Comparison of ENCODE assay signal across 13 cellular contexts in genomic region chr10:95288273-95288672, GRCh38. TPM values are rescaled to one million over a fixed set of nuclear protein-coding genes. Genes with fewer than 3 reads are reported as not detected.
DNase-seq lines count a peak whose midpoint lies in the region; ATAC-seq and TF ChIP-seq lines count a peak whose summit lies in the region.
"Had no signal": no experiment of that assay in that cellular context is flagged by ENCODE, and none has a peak within 500 bp of the region (broad histone marks: within the 10 kb centered on the region; RNA-seq: fewer than 3 reads in every experiment).

No MANE protein-coding gene starts in this region.

- H4K20me1 ChIP-seq in DOHH2 (ENCODE audit: control insufficient read depth, insufficient read depth, low read depth, low read length) (peaks cover 6% of the 10 kb centered on the region; the same call in 1 of the 2 replicates), OCI-LY1 (ENCODE audit: insufficient read depth, low read length) (no peaks in the 10 kb centered on the region)

- peak overlapping the region; percentile 59 for H3K4me3 Mint-ChIP-seq in progenitor cell of endocrine pancreas (ENCODE audit: low read depth)

- intact Hi-C loops in heart right ventricle (cut with DNase I) = loop anchor here in 3 of 10 donors (5.0 kb wide), 3 partner anchors 36 to 49 kb away; no protein-coding TSS in a partner anchor

- no peaks in the 10 kb centered on the region for H3K9me2 ChIP-seq in DOHH2 (replicated peaks; ENCODE audit: control insufficient read depth, low read length)
- no peaks in the 10 kb centered on the region for H3K9me2 ChIP-seq in OCI-LY1 (ENCODE audit: low read depth, low read length)

- H3K27ac ChIP-seq in DOHH2 (ENCODE audit: low read depth, low read length) (no peak overlapping the region), OCI-LY1 (ENCODE audit: low read depth, low read length, poor library complexity, severe bottlenecking) (no peak overlapping the region), heart right ventricle (peak overlapping the region; percentile 59 to 98 (median 96))
- H3K27ac ChIP-seq: C4-2B had no signal

- no peak overlapping the region for H2AFZ ChIP-seq in OCI-LY1 (ENCODE audit: low read length)

- H3K79me2 ChIP-seq in DOHH2 (ENCODE audit: control insufficient read depth, low read length) (peaks cover 70% of the 10 kb centered on the region), OCI-LY1 (ENCODE audit: insufficient read depth, low read length) (no peaks in the 10 kb centered on the region; the same call in 1 of the 2 replicates)

- H3K27me3 Mint-ChIP-seq in progenitor cell of endocrine pancreas = peaks cover 14% of the 10 kb centered on the region

- H3K27me3 ChIP-seq in DOHH2 (ENCODE audit: control insufficient read depth, low read length) (no peaks in the 10 kb centered on the region), OCI-LY1 (ENCODE audit: insufficient read depth, low read length) (no peaks in the 10 kb centered on the region), heart right ventricle (peaks cover 0 to 24% (median 0%) of the 10 kb centered on the region in 7 donors)

- H3K4me2 ChIP-seq in DOHH2 (ENCODE audit: low read length) (peak overlapping the region; percentile 96), OCI-LY1 (ENCODE audit: low read length) (peak overlapping the region; percentile 34; the same call in 1 of the 2 replicates)

- H3K36me3 ChIP-seq in DOHH2 (ENCODE audit: control insufficient read depth, low read length) (peaks cover 12% of the 10 kb centered on the region), OCI-LY1 (ENCODE audit: insufficient read depth, low read length) (no peaks in the 10 kb centered on the region), heart right ventricle (peaks cover 0 to 6% (median 0%) of the 10 kb centered on the region in 9 donors)

- H3K4me3 ChIP-seq in DOHH2 (ENCODE audit: low read length) = no peak overlapping the region
- H3K4me3 ChIP-seq in OCI-LY1 (ENCODE audit: low read depth, low read length, poor library complexity, severe bottlenecking) = no peak overlapping the region
- H3K4me3 ChIP-seq in heart right ventricle = peak overlapping the region in 9 of 10 donors; percentile 0 to 98 (median 96)

- WGBS in heart right ventricle, 2 donors = 46 to 55% methylated on average over 1 of the region's 1 CpG

- no peak for TF ChIP-seq CTCF in DOHH2 (IDR thresholded peaks at IDR 0.05; ENCODE audit: low read depth, low read length, poor library complexity, severe bottlenecking)
- no peak for TF ChIP-seq CTCF in OCI-LY1 (IDR thresholded peaks at IDR 0.05; ENCODE audit: low read length)
- TF ChIP-seq CTCF in heart right ventricle (IDR thresholded peaks at IDR 0.05) = no peak
- no peak for TF ChIP-seq CTCF in progenitor cell of endocrine pancreas (IDR thresholded peaks at IDR 0.05; ENCODE audit: unreplicated experiment)

- no peaks in the 10 kb centered on the region for H3K9me3 Mint-ChIP-seq in progenitor cell of endocrine pancreas (ENCODE audit: low read depth)
- H3K9me3 Mint-ChIP-seq: activated T-helper 2 cell treated with anti-CD3 and anti-CD28 coated beads, Interferon-gamma antibody, Interleukin-2, Interleukin-4, amounts not matched to agents 10 μg/mL and 5 μg/mL and 100 μg/mL, durations not matched to agents 14 hours and 24 hours and 36 hours; central memory CD8-positive, alpha-beta T cell had no signal

- H3K4me1 Mint-ChIP-seq in progenitor cell of endocrine pancreas (ENCODE audit: low read depth) = peaks cover 26% of the 10 kb centered on the region

- H3K36me3 Mint-ChIP-seq in progenitor cell of endocrine pancreas (ENCODE audit: insufficient read depth) = no peaks in the 10 kb centered on the region

- peak in 4 of 8 donors; percentile 7 to 32 (median 11) for ATAC-seq in heart right ventricle
- ATAC-seq in GM19324 (IDR thresholded peaks at IDR 0.05; ENCODE audit: low FRiP score, unreplicated experiment) = no peak

- H3K4me1 ChIP-seq in DOHH2 (ENCODE audit: control insufficient read depth, low read length) = peaks cover 58% of the 10 kb centered on the region
- peaks cover 42% of the 10 kb centered on the region for H3K4me1 ChIP-seq in OCI-LY1 (ENCODE audit: insufficient read depth, low read length, severe bottlenecking)
- peaks cover 10 to 74% (median 60%) of the 10 kb centered on the region in 9 donors for H3K4me1 ChIP-seq in heart right ventricle

- no peak for DNase-seq in heart right ventricle
- DNase-seq in progenitor cell of endocrine pancreas (ENCODE audit: low spot score, unreplicated experiment) = no peak
- no peak for DNase-seq in SW 1271 (lab: John Stamatoyannopoulos, UW)
- no peak for DNase-seq in NCI-H2081 (lab: John Stamatoyannopoulos, UW)
- DNase-seq in DMS153 (lab: John Stamatoyannopoulos, UW) = no peak
- DNase-seq: activated CD4-positive, alpha-beta T cell treated with anti-CD3 and anti-CD28 coated beads for 1 hour; Kasumi-1 had no signal

- H3K27ac Mint-ChIP-seq in progenitor cell of endocrine pancreas = peak overlapping the region; percentile 27
- H3K27ac Mint-ChIP-seq: activated T-helper 2 cell treated with anti-CD3 and anti-CD28 coated beads, Interferon-gamma antibody, Interleukin-2, Interleukin-4, amounts not matched to agents 10 μg/mL and 5 μg/mL and 100 μg/mL, durations not matched to agents 14 hours and 24 hours and 36 hours had no signal

- H3F3A ChIP-seq in DOHH2 (ENCODE audit: control insufficient read depth, insufficient read depth) = peaks cover 9% of the 10 kb centered on the region
- H3F3A ChIP-seq in OCI-LY1 (ENCODE audit: insufficient read depth, low read length) = no peaks in the 10 kb centered on the region

- H3K9me3 ChIP-seq in DOHH2 (ENCODE audit: control insufficient read depth, insufficient read depth, low read length) (no peaks in the 10 kb centered on the region), OCI-LY1 (ENCODE audit: low read length) (no peaks in the 10 kb centered on the region), heart right ventricle (no peaks in the 10 kb centered on the region)

- H3K9ac ChIP-seq in OCI-LY1 (ENCODE audit: low read length) = no peak overlapping the region

RNA-seq across cellular contexts. Expression of gene PDLIM1, which starts 2.5 kb away (rescaled TPM):
- total RNA-seq in heart right ventricle = 100 to 1,000 TPM; 201 to 467 (median 347) TPM
- polyA plus RNA-seq in heart right ventricle = 100 to 1,000 TPM; 152 to 247 TPM
- 113 and 118 TPM in 2 replicates for total RNA-seq in progenitor cell of endocrine pancreas

Comparison
In these comparisons a context has a peak if more than half of its experiments do, and no peak if none do; other contexts are left out.
1. H3K27ac ChIP-seq: peak in heart right ventricle (10 of 10); none in DOHH2 (single experiment) and OCI-LY1 (single experiment).
2. H3K4me3 ChIP-seq: peak in heart right ventricle (9 of 10); none in DOHH2 (single experiment) and OCI-LY1 (single experiment).